1 cellular context compared by ENCODE assay signal in genomic region chr17:74544991-74545441, GRCh38.
TF ChIP-seq lines count a peak whose summit lies in the region.

No MANE protein-coding gene starts in this region.

TF ChIP-seq in HepG2, 621 proteins besides CTCF, POLR2A, EP300 and RAD21 (continued from another document):
- no peak for TF ChIP-seq ZBTB4 (CRISPR knock-in tag; IDR thresholded peaks at IDR 0.05; ENCODE audit: borderline replicate concordance)
- no peak for TF ChIP-seq ZNF543 (CRISPR knock-in tag; IDR thresholded peaks at IDR 0.05)
- TF ChIP-seq CENPBD1 (CRISPR knock-in tag; IDR thresholded peaks at IDR 0.05; ENCODE audit: borderline replicate concordance, low read depth), result no peak
- TF ChIP-seq SNAI1 (CRISPR knock-in tag; IDR thresholded peaks at IDR 0.05; ENCODE audit: borderline replicate concordance), result no peak
- TF ChIP-seq GTF2F1 (IDR thresholded peaks at IDR 0.05; ENCODE audit: low read length), result no peak
- no peak for TF ChIP-seq ZNF704 (CRISPR knock-in tag; IDR thresholded peaks at IDR 0.05; ENCODE audit: borderline replicate concordance)
- TF ChIP-seq GMEB2 (CRISPR knock-in tag; IDR thresholded peaks at IDR 0.05; ENCODE audit: low read depth), result no peak
- no peak for TF ChIP-seq ZNF496 (CRISPR knock-in tag; IDR thresholded peaks at IDR 0.05; ENCODE audit: insufficient replicate concordance)
- no peak for TF ChIP-seq SETDB1 (CRISPR knock-in tag; IDR thresholded peaks at IDR 0.05; ENCODE audit: borderline replicate concordance)
- TF ChIP-seq SOX6 (IDR thresholded peaks at IDR 0.05), result 0 out of 2 replicates have a peak, but pooled peaks have one; percentile 66
- no peak for TF ChIP-seq SOX6 (CRISPR knock-in tag; IDR thresholded peaks at IDR 0.05)
- no peak for TF ChIP-seq HOXA3 (CRISPR knock-in tag; IDR thresholded peaks at IDR 0.05)
- TF ChIP-seq TEAD3 (CRISPR knock-in tag; optimal IDR thresholded peaks at IDR 0.05; ENCODE audit: borderline replicate concordance), result no peak
- no peak for TF ChIP-seq REXO4 (CRISPR knock-in tag; IDR thresholded peaks at IDR 0.05; ENCODE audit: borderline replicate concordance)
- peak; percentile 55; the same call in 1 of the 2 replicates for TF ChIP-seq ZNF207 (IDR thresholded peaks at IDR 0.05; ENCODE audit: borderline replicate concordance)
- TF ChIP-seq ZNF652 (CRISPR knock-in tag; IDR thresholded peaks at IDR 0.05; ENCODE audit: borderline replicate concordance, low read depth), result no peak
- no peak for TF ChIP-seq ZBTB20 (CRISPR knock-in tag; IDR thresholded peaks at IDR 0.05; ENCODE audit: borderline replicate concordance, low read depth)
TF ChIP-seq in HepG2: peak in this region for 4.
